17 cellular contexts compared by ENCODE assay signal in the genomic region with DNA sequence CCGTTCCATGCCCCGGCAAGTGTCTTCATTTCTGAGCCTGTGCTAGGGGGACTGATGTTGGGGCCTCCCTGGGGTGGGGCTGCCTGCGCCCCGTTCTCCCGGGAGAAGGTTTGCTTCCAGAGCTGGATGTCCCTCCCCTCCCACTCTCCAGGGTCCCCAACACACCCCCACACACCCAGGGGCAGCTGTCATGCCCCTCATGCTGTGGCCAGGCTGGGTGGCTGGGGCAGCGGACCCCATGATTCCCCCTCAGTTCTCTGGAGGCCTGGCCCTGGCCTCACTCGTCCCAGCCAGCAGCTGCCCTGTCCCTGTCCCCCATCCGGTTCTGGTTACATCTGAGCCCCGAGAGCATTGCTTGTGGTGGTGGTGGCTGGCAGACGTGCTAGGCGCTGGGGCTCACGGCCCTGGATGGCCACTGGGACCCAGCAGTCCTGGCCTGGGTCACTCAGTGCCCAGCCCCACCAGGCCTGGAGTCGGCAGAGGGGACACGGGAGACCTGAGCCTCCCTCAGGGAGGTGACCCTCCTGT.
DNase-seq lines count a peak whose midpoint lies in the region; ATAC-seq, FAIRE-seq and TF ChIP-seq lines count a peak whose summit lies in the region.
"Had no signal": no experiment of that assay in that cellular context is flagged by ENCODE, and none has a peak within 500 bp of the region (broad histone marks: within the 10 kb centered on the region; RNA-seq: fewer than 3 reads in every experiment).

No MANE protein-coding gene starts in this region.

- peak overlapping the region in 1 of 2 experiments; percentile 55; a peak in 1 of 4 replicates for H3K9ac ChIP-seq in K562 (ENCODE audit: insufficient read depth in 1 of 2, low read depth in 2 of 2, low read length in 2 of 2)

- in situ Hi-C loops in K562 (cut with MboI), result no loop called here

- CTCF ChIA-PET in K562 (lab: Yijun Ruan, JAX; ENCODE audit: low intra/inter-chr PET ratio), result interaction anchor here (0.5 to 1.0 kb wide), 2 partner anchors 101 to 105 kb away, joined by 3 to 4 read pairs; no protein-coding TSS in a partner anchor

- no peak for FAIRE-seq in K562 (lab: Jason Lieb, UNC)

- WGBS in K562 (ENCODE audit: insufficient coverage, low coverage, missing lambda C conversion rate), result 68% methylated on average over 14 of the region's 14 CpGs

- H3K4me2 ChIP-seq in K562 (ENCODE audit: insufficient read depth, low read length), result no peak overlapping the region

- H3K4me1 ChIP-seq in cardiac muscle cell (ENCODE audit: low read depth) (no peaks in the 10 kb centered on the region), K562 (replicated peaks in 1 of 2; ENCODE audit: control insufficient read depth in 2 of 2, insufficient read depth in 2 of 2, low read length in 2 of 2) (peaks cover 0 to 40% of the 10 kb centered on the region in 2 experiments; a peak in 2 of 5 replicates), mucosa of descending colon (ENCODE audit: low read depth) (no peaks in the 10 kb centered on the region)
- H3K4me1 ChIP-seq: left lung had no signal

- no peak for TF ChIP-seq EP300 in K562 (IDR thresholded peaks at IDR 0.05; ENCODE audit: low read length)

- H4K20me1 ChIP-seq in K562 (replicated peaks; ENCODE audit: control insufficient read depth, insufficient read depth, low read length), result no peaks in the 10 kb centered on the region; the same call in 1 of the 2 replicates

- H2AFZ ChIP-seq in K562 (ENCODE audit: low read depth, low read length), result no peak overlapping the region

- TF ChIP-seq RAD21 in K562 (CRISPR knock-in tag; conservative IDR thresholded peaks at IDR 0.05 in 1 of 2, IDR thresholded peaks at IDR 0.05 in 1 of 2), result no peak

- DNase-seq in cardiac muscle cell (ENCODE audit: low read depth in 1 of 2, low spot score in 1 of 2), result no peak
- no peak for DNase-seq in left ventricle myocardium superior
- no peak for DNase-seq in K562 (ENCODE audit: extremely low read depth in 1 of 4, low spot score in 3 of 4)
- DNase-seq in mucosa of descending colon, result no peak
- DNase-seq in stimulated activated naive B cell treated with anti-CD40 and anti-IgM and Interleukin-4, amounts not matched to agents 10 μg/mL and 1 μg/mL and 100 μg/mL, for 72 hours, result no peak
- no peak for DNase-seq in stimulated activated CD4-positive, alpha-beta T cell treated with anti-CD3 and anti-CD28 coated beads, Interleukin-2, amount 100 ng/mL, for 24 hours
- DNase-seq: KG1, NCI-H1930, NCI-H345, occipital lobe had no signal

- H3K27me3 ChIP-seq in cardiac muscle cell, result no peaks in the 10 kb centered on the region
- no peaks in the 10 kb centered on the region for H3K27me3 ChIP-seq in K562 (ENCODE audit: control insufficient read depth in 2 of 2, insufficient read depth in 2 of 2, low read length in 2 of 2)
- H3K27me3 ChIP-seq: left lung, right atrium auricular region had no signal

- H3K36me3 ChIP-seq in cardiac muscle cell (peaks cover 7% of the 10 kb centered on the region), K562 (ENCODE audit: control insufficient read depth, insufficient read depth, low read length) (peaks cover 5% of the 10 kb centered on the region; the same call in 1 of the 3 replicates), mucosa of descending colon (ENCODE audit: low read depth) (no peaks in the 10 kb centered on the region)

- no peak for ATAC-seq in left ventricle myocardium superior
- peak; percentile 36 for ATAC-seq in K562
- ATAC-seq in mucosa of descending colon, result peak; percentile 6
- ATAC-seq in stimulated activated naive B cell treated with anti-CD40 and anti-IgM and Interleukin-4, amounts not matched to agents 10 μg/mL and 1 μg/mL and 100 μg/mL, for 72 hours (replicated peaks), result peak; percentile 4 to 26
- no peak for ATAC-seq in GM19463 (IDR thresholded peaks at IDR 0.05; ENCODE audit: unreplicated experiment)
- ATAC-seq in GM21381 (IDR thresholded peaks at IDR 0.05; ENCODE audit: unreplicated experiment), result no peak

- peak overlapping the region; percentile 66 for H3K27ac ChIP-seq in cardiac muscle cell
- no peak overlapping the region for H3K27ac ChIP-seq in K562 (ENCODE audit: extremely low read depth, low read depth, low read length)
- H3K27ac ChIP-seq: C4-2B, left lung, right atrium auricular region had no signal

- intact Hi-C loops in left ventricle myocardium superior (cut with micrococcal nuclease) (no loop called here), K562 (cut with micrococcal nuclease) (loop anchor here (5.0 kb wide), 1 partner anchor 106 kb away; no protein-coding TSS in a partner anchor), mucosa of descending colon (cut with DNase I, micrococcal nuclease) (no loop called here)

- H3K79me2 ChIP-seq in K562 (ENCODE audit: control insufficient read depth, insufficient read depth, low read length), result no peaks in the 10 kb centered on the region

- no peaks in the 10 kb centered on the region for H3K27me3 Mint-ChIP-seq in stimulated activated naive B cell treated with anti-CD40 and anti-IgM and Interleukin-4, amounts not matched to agents 10 μg/mL and 1 μg/mL and 100 μg/mL, for 72 hours
- H3K27me3 Mint-ChIP-seq: activated CD4-positive, alpha-beta memory T cell treated with anti-CD3 and anti-CD28 coated beads, Interleukin-2, amount 10 ng/mL, durations not matched to agents 7 days and 5 days; activated naive CD8-positive, alpha-beta T cell had no signal

- no peak overlapping the region for H3K4me3 ChIP-seq in cardiac muscle cell
- no peak overlapping the region for H3K4me3 ChIP-seq in K562
- H3K4me3 ChIP-seq in mucosa of descending colon, result no peak overlapping the region
- H3K4me3 ChIP-seq: left lung, right atrium auricular region had no signal

- peak; percentile 56; the same call in 1 of the 2 replicates for TF ChIP-seq POLR2A in K562 (conservative IDR thresholded peaks at IDR 0.05)

- POLR2A ChIA-PET in K562 (lab: Yijun Ruan, JAX), result interaction anchor here (0.5 to 1.4 kb wide), 6 partner anchors 9 to 400 kb away, joined by 3 to 8 read pairs (median 3); no protein-coding TSS in a partner anchor

- peaks cover 3% of the 10 kb centered on the region for H3K9me1 ChIP-seq in K562 (ENCODE audit: control insufficient read depth, insufficient read depth, low read length)

- H3K27ac Mint-ChIP-seq in stimulated activated naive B cell treated with anti-CD40 and anti-IgM and Interleukin-4, amounts not matched to agents 10 μg/mL and 1 μg/mL and 100 μg/mL, for 72 hours, result peak overlapping the region; percentile 71
- H3K27ac Mint-ChIP-seq: activated CD4-positive, alpha-beta memory T cell treated with anti-CD3 and anti-CD28 coated beads, Interleukin-2, amount 10 ng/mL, durations not matched to agents 7 days and 5 days; activated naive CD8-positive, alpha-beta T cell had no signal

- H3K9me3 Mint-ChIP-seq in stimulated activated naive B cell treated with anti-CD40 and anti-IgM and Interleukin-4, amounts not matched to agents 10 μg/mL and 1 μg/mL and 100 μg/mL, for 72 hours, result peaks cover 0 to 9% of the 10 kb centered on the region in 2 donors

- peaks cover 9 to 19% of the 10 kb centered on the region in 2 donors for H3K4me1 Mint-ChIP-seq in stimulated activated naive B cell treated with anti-CD40 and anti-IgM and Interleukin-4, amounts not matched to agents 10 μg/mL and 1 μg/mL and 100 μg/mL, for 72 hours
- H3K4me1 Mint-ChIP-seq: activated CD4-positive, alpha-beta memory T cell treated with anti-CD3 and anti-CD28 coated beads, Interleukin-2, amount 10 ng/mL, durations not matched to agents 7 days and 5 days had no signal

- BruUV-seq in K562 (replicated peaks; lab: Mats Ljungman, UMichigan), result no TSS peak

- H3K9me3 ChIP-seq in cardiac muscle cell (ENCODE audit: low read depth), result no peaks in the 10 kb centered on the region
- no peaks in the 10 kb centered on the region for H3K9me3 ChIP-seq in K562 (replicated peaks; ENCODE audit: control insufficient read depth, insufficient read depth, low read depth, low read length)
- peaks cover 6% of the 10 kb centered on the region for H3K9me3 ChIP-seq in mucosa of descending colon

- TF ChIP-seq CTCF in cardiac muscle cell (IDR thresholded peaks at IDR 0.05; ENCODE audit: low read depth, low read length) (no peak), K562 (IDR thresholded peaks at IDR 0.05 in 2 of 3, conservative IDR thresholded peaks at IDR 0.05 in 1 of 3; ENCODE audit: insufficient read depth in 2 of 3, low read depth in 1 of 3, low read length in 3 of 3) (no peak), mucosa of descending colon (IDR thresholded peaks at IDR 0.05) (no peak)

- no peak overlapping the region for H3K4me3 Mint-ChIP-seq in stimulated activated naive B cell treated with anti-CD40 and anti-IgM and Interleukin-4, amounts not matched to agents 10 μg/mL and 1 μg/mL and 100 μg/mL, for 72 hours
- H3K4me3 Mint-ChIP-seq: activated CD4-positive, alpha-beta memory T cell treated with anti-CD3 and anti-CD28 coated beads, Interleukin-2, amount 10 ng/mL, durations not matched to agents 7 days and 5 days; activated naive CD8-positive, alpha-beta T cell had no signal

- H3K36me3 Mint-ChIP-seq in stimulated activated naive B cell treated with anti-CD40 and anti-IgM and Interleukin-4, amounts not matched to agents 10 μg/mL and 1 μg/mL and 100 μg/mL, for 72 hours, result peaks cover 29 to 44% of the 10 kb centered on the region in 2 donors
- H3K36me3 Mint-ChIP-seq: activated naive CD8-positive, alpha-beta T cell had no signal

TF ChIP-seq in K562, 482 proteins besides CTCF, POLR2A, EP300 and RAD21 (continues in another document):
- TF ChIP-seq TBP (optimal IDR thresholded peaks at IDR 0.05; ENCODE audit: low read depth, low read length) (no peak), POLR2G (IDR thresholded peaks at IDR 0.05; ENCODE audit: low read depth, low read length) (peak; percentile 75), CBX5 (IDR thresholded peaks at IDR 0.05; ENCODE audit: borderline replicate concordance, low read depth) (no peak), TAF7 (tag; IDR thresholded peaks at IDR 0.05) (no peak), EHMT2 (IDR thresholded peaks at IDR 0.05) (no peak), NONO (IDR thresholded peaks at IDR 0.05; ENCODE audit: low read depth in 2 of 2, low read length in 1 of 2) (no peak), HMGN3 (IDR thresholded peaks at IDR 0.05; ENCODE audit: borderline replicate concordance, extremely low read depth, insufficient read length, low read depth, low read length) (peak; percentile 38)
- TF ChIP-seq, protein P1, sequence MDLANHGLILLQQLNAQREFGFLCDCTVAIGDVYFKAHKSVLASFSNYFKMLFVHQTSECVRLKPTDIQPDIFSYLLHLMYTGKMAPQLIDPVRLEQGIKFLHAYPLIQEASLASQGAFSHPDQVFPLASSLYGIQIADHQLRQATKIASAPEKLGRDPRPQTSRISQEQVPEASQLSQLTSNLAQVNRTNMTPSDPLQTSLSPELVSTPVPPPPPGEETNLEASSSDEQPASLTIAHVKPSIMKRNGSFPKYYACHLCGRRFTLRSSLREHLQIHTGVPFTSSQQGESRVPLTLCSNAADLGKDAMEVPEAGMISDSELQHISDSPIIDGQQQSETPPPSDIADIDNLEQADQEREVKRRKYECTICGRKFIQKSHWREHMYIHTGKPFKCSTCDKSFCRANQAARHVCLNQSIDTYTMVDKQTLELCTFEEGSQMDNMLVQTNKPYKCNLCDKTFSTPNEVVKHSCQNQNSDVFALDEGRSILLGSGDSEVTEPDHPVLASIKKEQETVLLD (IDR thresholded peaks at IDR 0.05), result no peak

Comparison
In these comparisons a context has a peak if more than half of its experiments do, and no peak if none do; other contexts are left out.
1. ATAC-seq: peak in K562 (single experiment), mucosa of descending colon (single experiment) and stimulated activated naive B cell treated with anti-CD40 and anti-IgM and Interleukin-4, amounts not matched to agents 10 μg/mL and 1 μg/mL and 100 μg/mL, for 72 hours (2 of 2); none in left ventricle myocardium superior (single experiment), GM19463 (single experiment) and GM21381 (single experiment).